Comparison of ENCODE assay signal across 20 cellular contexts in the genomic region with DNA sequence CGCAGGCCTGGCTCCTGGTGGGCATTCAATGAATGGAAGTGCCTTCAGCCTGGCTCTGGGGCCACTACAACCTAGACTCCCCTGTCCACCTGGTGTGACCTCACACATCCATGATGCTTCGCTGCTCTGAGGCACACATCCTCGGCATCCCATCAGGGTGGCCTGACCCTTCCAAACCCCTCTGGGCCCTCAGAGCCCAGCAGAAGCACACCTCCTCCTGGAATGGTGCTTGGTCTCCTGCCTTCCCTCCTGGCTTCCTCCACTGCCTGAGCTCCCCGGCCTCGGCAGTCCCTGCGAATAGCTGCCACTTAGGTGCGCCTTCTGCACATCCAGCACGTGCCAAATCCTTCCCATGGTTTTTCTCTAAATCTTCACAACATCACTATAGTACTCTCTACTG.
A peak's percentile ranks its signal among the peaks of the same experiment; 100 is the strongest.
DNase-seq lines count a peak whose midpoint lies in the region; ATAC-seq and TF ChIP-seq lines count a peak whose summit lies in the region.
"Had no signal": no experiment of that assay in that cellular context is flagged by ENCODE, and none has a peak within 500 bp of the region (broad histone marks: within the 10 kb centered on the region; RNA-seq: fewer than 3 reads in every experiment).

No MANE protein-coding gene starts in this region.

- H3K4me3 Mint-ChIP-seq in effector memory CD8-positive, alpha-beta T cell = no peak overlapping the region
- no peak overlapping the region for H3K4me3 Mint-ChIP-seq in GM23338
- H3K4me3 Mint-ChIP-seq: IgD-negative memory B cell had no signal

- DNase-seq in cardiac septum (ENCODE audit: low spot score) (peak; percentile 36), left cardiac atrium (no peak), posterior vena cava (ENCODE audit: low spot score) (peak; percentile 46), GM23338 (ENCODE audit: low spot score) (no peak), H7 (no peak), occipital lobe (lab: John Stamatoyannopoulos, UW) (no peak)
- no peak for DNase-seq in effector memory CD8-positive, alpha-beta T cell
- DNase-seq: DMS53, GDM1, Karpas-422, MV-4-11, NCI-H1417, NCI-H1694 treated with DMSO at 0.1 percent for 48 hours, NCI-H2081 treated with DMSO at 0.1 percent for 48 hours, NCI-H2171 treated with DMSO at 0.1 percent for 48 hours, NCI-H524 treated with DMSO at 0.1 percent for 48 hours, NCI-H82 had no signal

- H3K27ac Mint-ChIP-seq in effector memory CD8-positive, alpha-beta T cell = peak overlapping the region; percentile 16 to 66
- no peak overlapping the region for H3K27ac Mint-ChIP-seq in GM23338
- H3K27ac Mint-ChIP-seq: IgD-negative memory B cell had no signal

- H3K4me3 ChIP-seq in GM23338 (no peak overlapping the region), H7 (ENCODE audit: insufficient read depth, low read depth, low read length) (no peak overlapping the region)
- H3K4me3 ChIP-seq: SJSA1 had no signal

- intact Hi-C loops in cardiac septum (cut with DNase I) = no loop called here
- intact Hi-C loops in left cardiac atrium (cut with DNase I) = no loop called here
- intact Hi-C loops in posterior vena cava (cut with DNase I) = no loop called here

- H3K27me3 ChIP-seq in GM23338 (ENCODE audit: insufficient read depth) = no peaks in the 10 kb centered on the region
- peaks cover 6% of the 10 kb centered on the region for H3K27me3 ChIP-seq in H7 (ENCODE audit: control insufficient read depth, insufficient read depth, low read length)
- H3K27me3 ChIP-seq: SJSA1 had no signal

- no peaks in the 10 kb centered on the region for H3K27me3 Mint-ChIP-seq in effector memory CD8-positive, alpha-beta T cell
- H3K27me3 Mint-ChIP-seq in GM23338 (ENCODE audit: insufficient read depth, low read depth, poor library complexity) = peaks cover 7% of the 10 kb centered on the region
- H3K27me3 Mint-ChIP-seq: IgD-negative memory B cell had no signal

- H3K4me1 Mint-ChIP-seq in effector memory CD8-positive, alpha-beta T cell (ENCODE audit: low read depth in 2 of 2) = peaks cover 28 to 29% of the 10 kb centered on the region in 2 donors
- H3K4me1 Mint-ChIP-seq in GM23338 = peaks cover 6% of the 10 kb centered on the region; the same call in 2 of the 3 replicates
- H3K4me1 Mint-ChIP-seq: IgD-negative memory B cell had no signal

- TF ChIP-seq CTCF in GM23338 (conservative IDR thresholded peaks at IDR 0.05; ENCODE audit: low read depth in 2 of 2) = no peak

- H3K4me2 ChIP-seq in GM23338 = no peak overlapping the region

- no peaks in the 10 kb centered on the region for H3K79me2 ChIP-seq in GM23338 (replicated peaks; ENCODE audit: insufficient read depth)

- peaks cover 3% of the 10 kb centered on the region for H3K36me3 Mint-ChIP-seq in effector memory CD8-positive, alpha-beta T cell (ENCODE audit: insufficient read depth)
- no peaks in the 10 kb centered on the region for H3K36me3 Mint-ChIP-seq in GM23338 (ENCODE audit: low read depth)
- H3K36me3 Mint-ChIP-seq: IgD-negative memory B cell had no signal

- H3K36me3 ChIP-seq in GM23338 (ENCODE audit: insufficient read depth) = no peaks in the 10 kb centered on the region
- no peaks in the 10 kb centered on the region for H3K36me3 ChIP-seq in H7 (replicated peaks; ENCODE audit: control insufficient read depth, insufficient read depth, low read length)
- H3K36me3 ChIP-seq: SJSA1 had no signal

- ATAC-seq in left cardiac atrium (no peak), GM23338 (no peak)
- ATAC-seq in effector memory CD8-positive, alpha-beta T cell (replicated peaks) = no peak
- ATAC-seq: Right ventricle myocardium inferior had no signal

- no peak overlapping the region for H3K27ac ChIP-seq in GM23338 (ENCODE audit: low read depth)
- H3K27ac ChIP-seq: SJSA1 had no signal

- no peaks in the 10 kb centered on the region for H3K9me2 ChIP-seq in GM23338 (ENCODE audit: insufficient read depth)

- H3K4me1 ChIP-seq in GM23338 (ENCODE audit: insufficient read depth) = 0 out of 2 replicates have a peak, but pooled peaks cover 5% of the 10 kb centered on the region
- H3K4me1 ChIP-seq: SJSA1 had no signal

- H2AFZ ChIP-seq in GM23338 = no peak overlapping the region

- peaks cover 0 to 1% of the 10 kb centered on the region in 2 donors for H3K9me3 Mint-ChIP-seq in effector memory CD8-positive, alpha-beta T cell
- H3K9me3 Mint-ChIP-seq in GM23338 = peaks cover 9% of the 10 kb centered on the region

- no peaks in the 10 kb centered on the region for H4K20me1 ChIP-seq in GM23338 (replicated peaks; ENCODE audit: insufficient read depth)

- H3F3A ChIP-seq in GM23338 (replicated peaks; ENCODE audit: low read depth) = no peaks in the 10 kb centered on the region

TF ChIP-seq in GM23338, 12 proteins besides CTCF, POLR2A, EP300 and RAD21:
- no peak for TF ChIP-seq ZNF114 (CRISPR knock-in tag; IDR thresholded peaks at IDR 0.05)

Comparison
In these comparisons a context has a peak if more than half of its experiments do, and no peak if none do; other contexts are left out.
1. DNase-seq: peak in cardiac septum (single experiment) and posterior vena cava (single experiment); none in left cardiac atrium (single experiment), effector memory CD8-positive, alpha-beta T cell (0 of 3), GM23338 (single experiment), H7 (single experiment) and occipital lobe (single experiment).